Comparison of ENCODE assay signal across 12 cellular contexts in the genomic region with DNA sequence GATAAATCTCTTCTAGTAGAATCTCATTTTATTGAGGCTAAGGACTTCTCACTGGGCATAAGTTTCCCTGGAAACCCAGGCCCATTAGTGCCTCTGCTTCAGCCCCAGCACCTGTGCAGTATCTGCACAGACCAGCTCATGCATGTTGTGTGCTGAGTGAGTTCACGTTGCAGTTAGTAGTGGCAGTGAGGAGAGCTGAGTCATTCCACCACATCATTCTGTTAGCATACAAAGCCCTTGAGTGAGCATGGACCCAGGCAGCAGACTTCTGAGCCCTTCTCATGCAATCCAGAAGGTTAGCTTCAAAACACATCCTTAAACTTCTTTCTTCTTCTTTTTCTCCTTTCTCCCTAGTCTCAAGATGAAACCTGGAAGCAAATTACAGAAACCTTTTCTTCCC. TPM values are rescaled to one million over a fixed set of nuclear protein-coding genes. Genes with fewer than 3 reads are reported as not detected.
DNase-seq lines count a peak whose midpoint lies in the region; ATAC-seq and TF ChIP-seq lines count a peak whose summit lies in the region.
"Had no signal": no experiment of that assay in that cellular context is flagged by ENCODE, and none has a peak within 500 bp of the region (broad histone marks: within the 10 kb centered on the region; RNA-seq: fewer than 3 reads in every experiment).

No MANE protein-coding gene starts in this region.

- TF ChIP-seq CTCF in mucosa of descending colon (IDR thresholded peaks at IDR 0.05): no peak

- no peaks in the 10 kb centered on the region for H3K36me3 ChIP-seq in mucosa of descending colon (ENCODE audit: low read depth)
- H3K36me3 ChIP-seq: HAP-1, uterus had no signal

- H3K9me3 ChIP-seq in mucosa of descending colon: no peaks in the 10 kb centered on the region
- H3K9me3 ChIP-seq: HAP-1, uterus had no signal

- intact Hi-C loops in mucosa of descending colon (cut with DNase I, micrococcal nuclease): no loop called here

- no peak overlapping the region for H3K4me3 ChIP-seq in mucosa of descending colon
- H3K4me3 ChIP-seq: HAP-1, uterus had no signal

- ATAC-seq in mucosa of descending colon: peak; percentile 50
- ATAC-seq in HG02571 (IDR thresholded peaks at IDR 0.05; ENCODE audit: unreplicated experiment): no peak
- no peak for ATAC-seq in HG03469 (IDR thresholded peaks at IDR 0.05; ENCODE audit: unreplicated experiment)
- ATAC-seq: Panc1 had no signal

- DNase-seq in GM04503 (ENCODE audit: low read depth): peak; percentile 44
- DNase-seq in HK-2 (ENCODE audit: unreplicated experiment): peak; percentile 42
- DNase-seq in amniotic stem cell (lab: John Stamatoyannopoulos, UW): peak; percentile 10
- DNase-seq in mucosa of descending colon: peak in 1 of 3 donors; percentile 19
- DNase-seq in stimulated activated naive CD4-positive, alpha-beta T cell (lab: John Stamatoyannopoulos, UW): no peak
- no peak for DNase-seq in nucleus accumbens (lab: John Stamatoyannopoulos, UW)
- DNase-seq: Karpas-422, uterus had no signal

- H3K4me1 ChIP-seq in mucosa of descending colon (ENCODE audit: low read depth): peaks cover 20% of the 10 kb centered on the region
- H3K4me1 ChIP-seq: HAP-1 had no signal

RNA-seq across cellular contexts. Expression of a gene that starts 45.8 kb away (rescaled TPM):
- total RNA-seq in mucosa of descending colon: 10 to 100 TPM; 36.5 to 49.9 (median 46.4) TPM

Comparison
In these comparisons a context has a peak if more than half of its experiments do, and no peak if none do; other contexts are left out.
1. DNase-seq: peak in GM04503 (single experiment), HK-2 (single experiment) and amniotic stem cell (single experiment); none in stimulated activated naive CD4-positive, alpha-beta T cell (0 of 6) and nucleus accumbens (0 of 56).